Comparison of ENCODE assay signal across 7 cellular contexts in genomic region chr16:71933913-71934696, GRCh38. TPM values are rescaled to one million over a fixed set of nuclear protein-coding genes. Genes with fewer than 3 reads are reported as not detected.
DNase-seq lines count a peak whose midpoint lies in the region; FAIRE-seq and TF ChIP-seq lines count a peak whose summit lies in the region.

No MANE protein-coding gene starts in this region.

- FAIRE-seq in RCC 7860 (lab: Jason Lieb, UNC), result no peak

- TF ChIP-seq CTCF in esophagus muscularis mucosa (IDR thresholded peaks at IDR 0.05), result no peak

- TF ChIP-seq POLR2A in esophagus muscularis mucosa (IDR thresholded peaks at IDR 0.05; ENCODE audit: low read depth), result no peak

- no peak overlapping the region for H3K4me3 ChIP-seq in esophagus muscularis mucosa

- 74% methylated on average over 11 of the region's 11 CpGs for WGBS in esophagus muscularis mucosa

- intact Hi-C loops in esophagus muscularis mucosa (cut with DNase I), result no loop called here

- H3K4me1 ChIP-seq in esophagus muscularis mucosa, result peaks cover 23 to 48% (median 36%) of the 10 kb centered on the region in 4 donors

- peaks cover 0 to 37% (median 24%) of the 10 kb centered on the region in 4 donors for H3K36me3 ChIP-seq in esophagus muscularis mucosa

- DNase-seq in GM03348 (ENCODE audit: low spot score) (peak; percentile 8), RCC 7860 (ENCODE audit: low spot score) (peak; percentile 51), esophagus muscularis mucosa (ENCODE audit: extremely low spot score) (no peak), retina (peak; percentile 55), DMS53 treated with DMSO at 0.1 percent for 48 hours (lab: John Stamatoyannopoulos, UW; ENCODE audit: unreplicated experiment) (no peak), KBM-7 (no peak)
- DNase-seq in NK-92 treated with Interleukin-12 subunit alpha and Interleukin-12 subunit beta, amount 100 ng/mL, for 24 hours (lab: John Stamatoyannopoulos, UW), result no peak

- no peak for TF ChIP-seq EP300 in esophagus muscularis mucosa (IDR thresholded peaks at IDR 0.05)

- no peaks in the 10 kb centered on the region for H3K27me3 ChIP-seq in esophagus muscularis mucosa

- in situ Hi-C loops in KBM-7 (cut with MboI; ENCODE audit: low pct_unique_long_range_greater_than_20kb, low sequenced_read_pairs), result no loop called here

- peak overlapping the region; percentile 3 to 23 (median 10) for H3K27ac ChIP-seq in esophagus muscularis mucosa (replicated peaks in 1 of 4)

- H3K9me3 ChIP-seq in esophagus muscularis mucosa, result no peaks in the 10 kb centered on the region

RNA-seq across cellular contexts. Expression of gene IST1, which starts 38.8 kb away (rescaled TPM):
- total RNA-seq in esophagus muscularis mucosa, result 100 to 1,000 TPM; 132 to 186 (median 166) TPM

RNA-seq across cellular contexts. Expression of gene ZNF821, which starts 50.1 kb away (rescaled TPM):
- 1 to 10 TPM; 2.1 to 6.5 (median 5.9) TPM for total RNA-seq in esophagus muscularis mucosa

Comparison
In these comparisons a context has a peak if more than half of its experiments do, and no peak if none do; other contexts are left out.
1. DNase-seq: peak in GM03348 (single experiment), RCC 7860 (single experiment) and retina (single experiment); none in esophagus muscularis mucosa (single experiment), NK-92 treated with Interleukin-12 subunit alpha and Interleukin-12 subunit beta, amount 100 ng/mL, for 24 hours (single experiment), DMS53 treated with DMSO at 0.1 percent for 48 hours (single experiment) and KBM-7 (single experiment).